Comparison of ENCODE assay signal across 18 cellular contexts in genomic region chr1:115117303-115117702, GRCh38.
"Had no signal": no experiment of that assay in that cellular context is flagged by ENCODE, and none has a peak within 500 bp of the region (broad histone marks: within the 10 kb centered on the region; RNA-seq: fewer than 3 reads in every experiment).

No MANE protein-coding gene starts in this region.

- H3K27ac ChIP-seq: foreskin keratinocyte, vagina had no signal

- H3K4me3 ChIP-seq: mucosa of descending colon, vagina had no signal

- DNase-seq: activated CD4-positive, alpha-beta memory T cell treated with anti-CD3 and anti-CD28 coated beads, Interleukin-2, amount 10 ng/mL, durations not matched to agents 7 days and 5 days; activated CD4-positive, alpha-beta T cell treated with anti-CD3 and anti-CD28 coated beads for 48 hours; activated CD4-positive, CD25-positive, alpha-beta regulatory T cell; activated CD8-positive, alpha-beta memory T cell treated with anti-CD3 and anti-CD28 coated beads, Interleukin-2, amount 10 ng/mL, durations not matched to agents 7 days and 5 days; activated naive CD4-positive, alpha-beta T cell; activated naive CD8-positive, alpha-beta T cell treated with anti-CD3 and anti-CD28 coated beads for 36 hours; amniotic stem cell; effector memory CD8-positive, alpha-beta T cell; hippocampal formation; islet precursor cell; mucosa of descending colon; naive B cell; retina; stimulated activated naive B cell treated with anti-CD40 and anti-IgM and Interleukin-4, amounts not matched to agents 10 μg/mL and 1 μg/mL and 100 μg/mL, for 72 hours; T1000 had no signal

- H3K4me1 ChIP-seq: foreskin keratinocyte, vagina had no signal

- H3K27me3 ChIP-seq: foreskin keratinocyte, vagina had no signal

- ATAC-seq: activated CD8-positive, alpha-beta memory T cell treated with anti-CD3 and anti-CD28 coated beads, Interleukin-2, amount 10 ng/mL, durations not matched to agents 7 days and 5 days; effector memory CD8-positive, alpha-beta T cell; foreskin keratinocyte; left lobe of liver; mucosa of descending colon; stimulated activated naive B cell treated with anti-CD40 and anti-IgM and Interleukin-4, amounts not matched to agents 10 μg/mL and 1 μg/mL and 100 μg/mL, for 72 hours had no signal

- H3K36me3 ChIP-seq: vagina had no signal
